In the genomic region with DNA sequence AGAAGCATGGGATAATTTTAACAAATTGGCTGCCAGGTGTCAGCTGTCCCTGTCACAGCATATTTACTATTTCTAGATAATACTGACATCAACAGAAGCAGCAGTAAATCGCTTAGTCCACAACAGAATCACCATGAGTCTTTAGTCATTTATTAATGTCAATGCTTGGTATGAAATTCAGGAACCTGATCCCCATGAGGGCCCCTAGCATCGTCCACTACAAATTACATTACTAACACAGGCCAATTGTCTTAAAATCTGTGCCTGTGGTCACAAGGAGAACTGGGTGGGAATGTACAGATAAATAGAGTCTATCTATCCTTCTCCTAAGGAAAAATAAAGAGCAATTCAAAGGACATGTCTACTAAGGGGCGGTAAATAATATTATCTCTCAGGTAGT, we compare ENCODE assay signal across 29 cellular contexts.
"Had no signal": no experiment of that assay in that cellular context is flagged by ENCODE, and none has a peak within 500 bp of the region (broad histone marks: within the 10 kb centered on the region; RNA-seq: fewer than 3 reads in every experiment).

No MANE protein-coding gene starts in this region.

- H3K27me3 ChIP-seq: adrenal gland, breast epithelium, cardiac muscle cell, heart left ventricle had no signal

- H3K9me3 Mint-ChIP-seq: activated naive CD8-positive, alpha-beta T cell treated with anti-CD3 and anti-CD28 coated beads, Interleukin-2, amount 50 U/mL, for 24 hours; central memory CD8-positive, alpha-beta T cell; effector memory CD8-positive, alpha-beta T cell had no signal

- H3K4me3 Mint-ChIP-seq: activated CD4-positive, alpha-beta memory T cell treated with anti-CD3 and anti-CD28 coated beads, Interleukin-2, amount 10 ng/mL, durations not matched to agents 7 days and 5 days; activated CD4-positive, alpha-beta T cell treated with anti-CD3 and anti-CD28 coated beads for 36 hours; activated CD4-positive, alpha-beta T cell treated with anti-CD3 and anti-CD28 coated beads, Interleukin-2, amount 10 ng/mL, durations not matched to agents 7 days and 5 days; activated naive CD4-positive, alpha-beta T cell treated with anti-CD3 and anti-CD28 coated beads for 36 hours; activated naive CD4-positive, alpha-beta T cell treated with anti-CD3 and anti-CD28 coated beads, Interleukin-2, amount 50 U/mL, for 24 hours; activated naive CD8-positive, alpha-beta T cell treated with anti-CD3 and anti-CD28 coated beads for 36 hours; activated naive CD8-positive, alpha-beta T cell treated with anti-CD3 and anti-CD28 coated beads, Interleukin-2, amount 50 U/mL, for 24 hours; activated T-cell treated with anti-CD3 and anti-CD28 coated beads, Interleukin-2, amount 50 U/mL, for 24 hours; brain; central memory CD8-positive, alpha-beta T cell; effector memory CD8-positive, alpha-beta T cell had no signal

- H3K4me1 Mint-ChIP-seq: activated CD4-positive, alpha-beta memory T cell treated with anti-CD3 and anti-CD28 coated beads, Interleukin-2, amount 10 ng/mL, durations not matched to agents 7 days and 5 days; activated CD4-positive, alpha-beta T cell treated with anti-CD3 and anti-CD28 coated beads for 36 hours; activated CD4-positive, alpha-beta T cell treated with anti-CD3 and anti-CD28 coated beads, Interleukin-2, amount 10 ng/mL, durations not matched to agents 7 days and 5 days; activated naive CD4-positive, alpha-beta T cell treated with anti-CD3 and anti-CD28 coated beads, Interleukin-2, amount 50 U/mL, for 24 hours; activated naive CD8-positive, alpha-beta T cell treated with anti-CD3 and anti-CD28 coated beads for 36 hours; activated naive CD8-positive, alpha-beta T cell treated with anti-CD3 and anti-CD28 coated beads, Interleukin-2, amount 50 U/mL, for 24 hours; central memory CD8-positive, alpha-beta T cell had no signal

- H3K9me3 ChIP-seq: adrenal gland, breast epithelium, heart left ventricle had no signal

- ATAC-seq: activated CD4-positive, alpha-beta T cell treated with anti-CD3 and anti-CD28 coated beads for 36 hours; activated naive CD8-positive, alpha-beta T cell treated with anti-CD3 and anti-CD28 coated beads, Interleukin-2, amount 50 U/mL, for 24 hours; effector memory CD8-positive, alpha-beta T cell; esophagus mucosa had no signal

- H3K27ac Mint-ChIP-seq: activated CD4-positive, alpha-beta memory T cell treated with anti-CD3 and anti-CD28 coated beads, Interleukin-2, amount 10 ng/mL, durations not matched to agents 7 days and 5 days; activated CD4-positive, alpha-beta T cell treated with anti-CD3 and anti-CD28 coated beads for 36 hours; activated CD4-positive, alpha-beta T cell treated with anti-CD3 and anti-CD28 coated beads, Interleukin-2, amount 10 ng/mL, durations not matched to agents 7 days and 5 days; activated naive CD4-positive, alpha-beta T cell treated with anti-CD3 and anti-CD28 coated beads for 36 hours; activated naive CD4-positive, alpha-beta T cell treated with anti-CD3 and anti-CD28 coated beads, Interleukin-2, amount 50 U/mL, for 24 hours; activated naive CD8-positive, alpha-beta T cell treated with anti-CD3 and anti-CD28 coated beads for 36 hours; activated naive CD8-positive, alpha-beta T cell treated with anti-CD3 and anti-CD28 coated beads, Interleukin-2, amount 50 U/mL, for 24 hours; activated T-cell treated with anti-CD3 and anti-CD28 coated beads, Interleukin-2, amount 50 U/mL, for 24 hours; activated T-helper 2 cell treated with anti-CD3 and anti-CD28 coated beads, Interferon-gamma antibody, Interleukin-2, Interleukin-4, amounts not matched to agents 10 μg/mL and 5 μg/mL and 100 μg/mL, durations not matched to agents 14 hours and 24 hours and 36 hours; effector memory CD8-positive, alpha-beta T cell had no signal

- DNase-seq: activated CD4-positive, alpha-beta memory T cell treated with anti-CD3 and anti-CD28 coated beads, Interleukin-2, amount 10 ng/mL, durations not matched to agents 7 days and 5 days; activated CD4-positive, alpha-beta T cell treated with anti-CD3 and anti-CD28 coated beads for 36 hours; activated CD4-positive, alpha-beta T cell treated with anti-CD3 and anti-CD28 coated beads, Interleukin-2, amount 10 ng/mL, durations not matched to agents 7 days and 5 days; activated CD4-positive, alpha-beta T cell treated with anti-CD3 and anti-CD28 coated beads, Interleukin-2, amount 50 U/mL, for 4 hours; activated CD4-positive, CD25-positive, alpha-beta regulatory T cell; activated CD4-positive, CD25-positive, alpha-beta regulatory T cell treated with anti-CD3 and anti-CD28 coated beads, Interleukin-2, amount 50 U/mL, for 72 hours; activated CD8-positive, alpha-beta memory T cell treated with anti-CD3 and anti-CD28 coated beads, Interleukin-2, amount 50 U/mL, for 48 hours; activated effector memory CD4-positive, alpha-beta T cell treated with anti-CD3 and anti-CD28 coated beads, Interleukin-2, amount 50 U/mL, for 16 hours; activated naive CD4-positive, alpha-beta T cell treated with anti-CD3 and anti-CD28 coated beads for 36 hours; activated naive CD8-positive, alpha-beta T cell treated with anti-CD3 and anti-CD28 coated beads for 36 hours; activated naive CD8-positive, alpha-beta T cell treated with anti-CD3 and anti-CD28 coated beads, Interleukin-2, amount 50 U/mL, for 24 hours; activated T-cell treated with anti-CD3 and anti-CD28 coated beads for 4 hours; activated T-cell treated with anti-CD3 and anti-CD28 coated beads, Interleukin-2, amount 50 U/mL, for 24 hours; amygdala; aorta; cortex of kidney; effector CD4-positive, alpha-beta T cell; effector memory CD8-positive, alpha-beta T cell; foreskin fibroblast; heart left ventricle; T-helper 2 cell had no signal

- H3K27me3 Mint-ChIP-seq: activated CD4-positive, alpha-beta memory T cell treated with anti-CD3 and anti-CD28 coated beads, Interleukin-2, amount 10 ng/mL, durations not matched to agents 7 days and 5 days; activated CD4-positive, alpha-beta T cell treated with anti-CD3 and anti-CD28 coated beads for 36 hours; activated naive CD4-positive, alpha-beta T cell treated with anti-CD3 and anti-CD28 coated beads, Interleukin-2, amount 50 U/mL, for 24 hours; activated naive CD8-positive, alpha-beta T cell treated with anti-CD3 and anti-CD28 coated beads, Interleukin-2, amount 50 U/mL, for 24 hours; activated T-cell treated with anti-CD3 and anti-CD28 coated beads, Interleukin-2, amount 50 U/mL, for 24 hours; brain; central memory CD8-positive, alpha-beta T cell; effector memory CD8-positive, alpha-beta T cell had no signal

- H3K27ac ChIP-seq: breast epithelium, cardiac muscle cell, heart left ventricle had no signal

- H3K36me3 ChIP-seq: adrenal gland, breast epithelium, cardiac muscle cell, heart left ventricle had no signal

- H3K4me1 ChIP-seq: breast epithelium had no signal

- H3K4me3 ChIP-seq: adrenal gland, breast epithelium, cardiac muscle cell, heart left ventricle had no signal
